In genomic region chr20:17797163-17797562, GRCh38 we compare ENCODE assay signal across 1 cellular context.
TF ChIP-seq lines count a peak whose summit lies in the region.

No MANE protein-coding gene starts in this region.

TF ChIP-seq in IMR-90, 13 proteins besides CTCF, POLR2A, EP300 and RAD21:
- no peak for TF ChIP-seq RCOR1 (IDR thresholded peaks at IDR 0.05; ENCODE audit: insufficient replicate concordance, low read length)
